In genomic region chr4:17128268-17128667, GRCh38 we compare ENCODE assay signal across 15 cellular contexts.
A peak's percentile ranks its signal among the peaks of the same experiment; 100 is the strongest.
DNase-seq lines count a peak whose midpoint lies in the region; ATAC-seq and TF ChIP-seq lines count a peak whose summit lies in the region.
"Had no signal": no experiment of that assay in that cellular context is flagged by ENCODE, and none has a peak within 500 bp of the region (broad histone marks: within the 10 kb centered on the region; RNA-seq: fewer than 3 reads in every experiment).

No MANE protein-coding gene starts in this region.

- DNase-seq in AG09309 (ENCODE audit: low read depth) (peak; percentile 16), EL (peak; percentile 38), adipocyte (ENCODE audit: low read depth) (peak; percentile 53), fibroblast of villous mesenchyme (ENCODE audit: low read depth) (peak; percentile 40), OCI-M1 (lab: John Stamatoyannopoulos, UW) (no peak), coronary artery (ENCODE audit: low spot score) (no peak), NCI-H1694 treated with DMSO at 0.1 percent for 48 hours (lab: John Stamatoyannopoulos, UW) (no peak)
- DNase-seq: ACHN, C1 segment of cervical spinal cord, Karpas-422, NCI-H1417 treated with DMSO at 0.1 percent for 48 hours, NCI-H2029 treated with DMSO at 0.1 percent for 48 hours, NCI-H524, RPMI8226 had no signal

- no peaks in the 10 kb centered on the region for H3K36me3 ChIP-seq in adipocyte (ENCODE audit: control insufficient read depth, insufficient read depth, low read length, severe bottlenecking)

- peaks cover 10% of the 10 kb centered on the region for H3K4me1 ChIP-seq in adipocyte (ENCODE audit: control insufficient read depth, insufficient read depth, low read length)

- TF ChIP-seq CTCF in AG09309 (IDR thresholded peaks at IDR 0.05; ENCODE audit: control insufficient read depth, insufficient read depth, low read depth, low read length, missing control alignments) (no peak), fibroblast of villous mesenchyme (IDR thresholded peaks at IDR 0.05; ENCODE audit: insufficient read depth, low read depth, low read length) (no peak), coronary artery (IDR thresholded peaks at IDR 0.05) (no peak)

- no peak overlapping the region for H3K4me3 ChIP-seq in AG09309 (ENCODE audit: control insufficient read depth, low read depth, low read length)
- H3K4me3 ChIP-seq in adipocyte (ENCODE audit: low read length): no peak overlapping the region
- no peak overlapping the region for H3K4me3 ChIP-seq in fibroblast of villous mesenchyme (ENCODE audit: low read depth, low read length)
- H3K4me3 ChIP-seq in coronary artery: no peak overlapping the region

- H3K27me3 ChIP-seq in adipocyte (replicated peaks; ENCODE audit: control insufficient read depth, insufficient read depth, low read length): no peaks in the 10 kb centered on the region

- no peak overlapping the region for H3K9ac ChIP-seq in adipocyte (ENCODE audit: low read length)

- no peak overlapping the region for H3K27ac ChIP-seq in coronary artery

- ATAC-seq in GM18498 (IDR thresholded peaks at IDR 0.05; ENCODE audit: unreplicated experiment): no peak

- no peaks in the 10 kb centered on the region for H3K9me3 ChIP-seq in adipocyte (ENCODE audit: control insufficient read depth, low read length)

Comparison
In these comparisons a context has a peak if more than half of its experiments do, and no peak if none do; other contexts are left out.
1. DNase-seq: peak in AG09309 (single experiment), EL (single experiment), adipocyte (single experiment) and fibroblast of villous mesenchyme (single experiment); none in OCI-M1 (single experiment), coronary artery (single experiment) and NCI-H1694 treated with DMSO at 0.1 percent for 48 hours (single experiment).